ENCODE assay signal across 9 cellular contexts in the genomic region with DNA sequence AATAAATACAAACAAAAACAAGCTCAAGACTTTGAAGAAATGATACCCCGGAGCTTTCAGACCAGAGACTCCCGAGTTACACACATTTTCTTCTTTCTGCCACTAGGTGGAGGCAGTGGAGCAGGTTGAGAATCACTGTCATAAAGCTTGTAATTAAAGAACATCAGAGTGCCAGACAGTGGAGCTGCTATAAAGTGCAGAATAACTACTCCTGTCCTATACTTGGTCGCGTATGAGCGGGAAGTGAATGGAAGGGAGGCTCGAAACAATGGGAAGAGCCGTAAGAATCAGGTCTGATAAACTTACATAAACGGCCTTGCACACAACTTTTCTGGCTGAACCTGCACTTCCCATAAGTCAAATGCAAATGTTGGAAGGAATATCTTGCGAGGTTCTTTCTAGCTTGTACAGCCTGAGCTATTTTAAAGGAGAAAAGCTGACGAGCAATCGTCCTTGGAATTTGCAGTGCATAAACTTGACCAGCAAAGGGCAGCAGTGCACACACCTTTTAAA.
DNase-seq lines count a peak whose midpoint lies in the region; ATAC-seq and TF ChIP-seq lines count a peak whose summit lies in the region.
"Had no signal": no experiment of that assay in that cellular context is flagged by ENCODE, and none has a peak within 500 bp of the region (broad histone marks: within the 10 kb centered on the region; RNA-seq: fewer than 3 reads in every experiment).

No MANE protein-coding gene starts in this region.

- no peaks in the 10 kb centered on the region for H3K9me3 Mint-ChIP-seq in memory B cell
- no peaks in the 10 kb centered on the region for H3K9me3 Mint-ChIP-seq in type B pancreatic cell

- H3K79me2 ChIP-seq in Loucy (ENCODE audit: insufficient read depth, low read length) = no peaks in the 10 kb centered on the region

- peak overlapping the region; percentile 30 for H3K9ac ChIP-seq in Loucy (ENCODE audit: low read depth, low read length, poor library complexity, severe bottlenecking)
- H3K9ac ChIP-seq: KMS-11 had no signal

- H3K4me1 Mint-ChIP-seq in memory B cell (peaks cover 10% of the 10 kb centered on the region), type B pancreatic cell (ENCODE audit: unreplicated experiment) (no peaks in the 10 kb centered on the region)

- H3K27me3 Mint-ChIP-seq in memory B cell = no peaks in the 10 kb centered on the region
- H3K27me3 Mint-ChIP-seq in type B pancreatic cell = peaks cover 6% of the 10 kb centered on the region

- no peaks in the 10 kb centered on the region for H3K36me3 ChIP-seq in Loucy (ENCODE audit: insufficient read depth, low read length)

- H2AFZ ChIP-seq in Loucy (ENCODE audit: low read length) = peak overlapping the region; percentile 80

- H3K4me3 Mint-ChIP-seq in memory B cell = peak overlapping the region; percentile 37
- no peak overlapping the region for H3K4me3 Mint-ChIP-seq in type B pancreatic cell

- no peaks in the 10 kb centered on the region for H4K20me1 ChIP-seq in Loucy (ENCODE audit: insufficient read depth, low read length, poor library complexity, severe bottlenecking)

- peak; percentile 67 for ATAC-seq in memory B cell (ENCODE audit: low read depth)
- ATAC-seq in HG02885 (IDR thresholded peaks at IDR 0.05; ENCODE audit: poor library complexity, unreplicated experiment) = no peak

- H3K27me3 ChIP-seq in Loucy (ENCODE audit: insufficient read depth, low read length, poor library complexity, severe bottlenecking) = no peaks in the 10 kb centered on the region

- H3K36me3 Mint-ChIP-seq in memory B cell (no peaks in the 10 kb centered on the region), type B pancreatic cell (no peaks in the 10 kb centered on the region)

- TF ChIP-seq CTCF in GM13976 (IDR thresholded peaks at IDR 0.05; ENCODE audit: borderline replicate concordance, control extremely low read depth, extremely low read depth, insufficient read depth, missing control alignments) (peak; percentile 43), Loucy (conservative IDR thresholded peaks at IDR 0.05; ENCODE audit: low read length) (peak; percentile 83), type B pancreatic cell (conservative IDR thresholded peaks at IDR 0.05) (peak; percentile 77)

- peaks cover 7% of the 10 kb centered on the region for H3K4me1 ChIP-seq in Loucy (ENCODE audit: insufficient read depth, low read length, poor library complexity, severe bottlenecking)

- peak; percentile 54 to 65 for DNase-seq in AML-193 (lab: John Stamatoyannopoulos, UW)
- DNase-seq in GM13976 (ENCODE audit: low spot score) = no peak
- DNase-seq in SK-MEL-5 (ENCODE audit: low read depth, low spot score) = peak; percentile 84
- peak; percentile 54 to 71 for DNase-seq in dermis microvascular lymphatic vessel endothelial cell (ENCODE audit: low read depth in 2 of 2)
- no peak for DNase-seq in memory B cell (ENCODE audit: low spot score in 2 of 2)
- DNase-seq in type B pancreatic cell (ENCODE audit: extremely low spot score, unreplicated experiment) = no peak

- H3K9me2 ChIP-seq in Loucy (replicated peaks; ENCODE audit: low read depth, low read length) = no peaks in the 10 kb centered on the region

- H3K9me3 ChIP-seq in Loucy (ENCODE audit: insufficient read depth, low read depth, low read length) = no peaks in the 10 kb centered on the region

- peak overlapping the region; percentile 83 for H3K27ac Mint-ChIP-seq in memory B cell
- no peak overlapping the region for H3K27ac Mint-ChIP-seq in type B pancreatic cell

- H3K4me3 ChIP-seq in Loucy (ENCODE audit: low read length, poor library complexity, severe bottlenecking) = peak overlapping the region; percentile 72

- in situ Hi-C loops in GM13976 (cut with MboI; ENCODE audit: low sequenced_read_pairs, unreplicated experiment) = loop anchor here (25.0 kb wide), 1 partner anchor 293 kb away; no protein-coding TSS in a partner anchor
- in situ Hi-C loops in SK-MEL-5 (cut with HindIII; ENCODE audit: low pct_unique_long_range_greater_than_20kb, low sequenced_read_pairs) = no loop called here

- H3F3A ChIP-seq in Loucy (ENCODE audit: low read depth) = no peaks in the 10 kb centered on the region

- peak overlapping the region; percentile 72 for H3K4me2 ChIP-seq in Loucy (ENCODE audit: low read depth, low read length, poor library complexity, severe bottlenecking)
- H3K4me2 ChIP-seq: KMS-11 had no signal

Comparison
In these comparisons a context has a peak if more than half of its experiments do, and no peak if none do; other contexts are left out.
1. DNase-seq: peak in AML-193 (2 of 2), SK-MEL-5 (single experiment) and dermis microvascular lymphatic vessel endothelial cell (2 of 2); none in GM13976 (single experiment), memory B cell (0 of 2) and type B pancreatic cell (single experiment).
2. Peak in every context shown above with its lines, with median percentiles within 50 percentile points of each other: CTCF ChIP-seq.